ENCODE assay signal across 1 cellular context in the genomic region with DNA sequence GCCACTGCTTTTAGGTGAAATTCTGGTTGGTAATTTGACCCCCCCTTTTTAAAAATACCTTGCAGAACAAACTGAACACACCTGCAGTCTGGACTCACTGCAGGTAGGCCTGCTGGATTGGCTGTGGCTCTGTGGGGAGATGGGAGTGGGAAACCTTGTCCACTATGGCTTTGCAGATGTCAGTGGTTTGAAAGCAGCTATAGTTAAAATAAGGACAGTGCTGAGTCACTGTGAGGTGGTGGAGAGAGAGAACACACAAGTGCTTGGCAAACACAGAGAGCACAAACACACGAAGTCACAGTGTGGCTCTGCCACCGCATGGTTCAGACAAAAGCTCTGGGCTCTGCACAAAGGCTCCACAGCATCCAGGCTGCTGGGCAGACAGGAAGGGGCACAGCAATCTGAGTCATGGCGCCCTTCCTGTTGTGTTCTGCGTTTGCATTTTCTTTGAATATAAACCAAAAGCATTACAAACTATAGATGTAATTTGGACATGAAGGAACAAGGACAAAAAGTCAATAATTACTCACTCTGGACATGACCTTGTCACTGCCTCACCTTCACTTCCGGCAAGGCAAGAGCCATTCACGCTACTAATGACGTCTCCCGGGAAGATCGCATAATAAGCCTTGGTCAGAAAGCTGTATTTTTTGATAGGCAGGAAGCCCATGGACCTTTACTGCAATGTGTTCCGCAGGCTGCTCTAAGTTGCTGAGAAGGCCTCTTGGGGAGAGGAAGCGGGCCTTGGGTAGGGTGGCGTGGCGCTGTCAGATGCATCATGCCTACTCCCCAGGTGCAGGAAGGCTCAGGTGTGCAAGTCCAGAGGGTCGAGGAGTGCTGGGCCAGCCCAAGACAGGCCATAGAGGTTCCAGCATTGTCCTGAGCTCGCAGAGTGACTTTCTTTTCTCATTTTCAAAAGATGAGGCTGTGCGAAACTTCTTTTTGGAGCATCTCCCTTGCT.
TF ChIP-seq lines count a peak whose summit lies in the region.

No MANE protein-coding gene starts in this region.

TF ChIP-seq in HepG2, 621 proteins besides CTCF, POLR2A, EP300 and RAD21 (continued from another document):
- TF ChIP-seq TBL1XR1 (IDR thresholded peaks at IDR 0.05; ENCODE audit: borderline replicate concordance, low read length, partially characterized antibody), result peak; percentile 45
- TF ChIP-seq ZFP41 (CRISPR knock-in tag; IDR thresholded peaks at IDR 0.05; ENCODE audit: borderline replicate concordance), result no peak
- TF ChIP-seq, protein P1, sequence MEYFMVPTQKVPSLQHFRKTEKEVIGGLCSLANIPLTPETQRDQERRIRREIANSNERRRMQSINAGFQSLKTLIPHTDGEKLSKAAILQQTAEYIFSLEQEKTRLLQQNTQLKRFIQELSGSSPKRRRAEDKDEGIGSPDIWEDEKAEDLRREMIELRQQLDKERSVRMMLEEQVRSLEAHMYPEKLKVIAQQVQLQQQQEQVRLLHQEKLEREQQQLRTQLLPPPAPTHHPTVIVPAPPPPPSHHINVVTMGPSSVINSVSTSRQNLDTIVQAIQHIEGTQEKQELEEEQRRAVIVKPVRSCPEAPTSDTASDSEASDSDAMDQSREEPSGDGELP (IDR thresholded peaks at IDR 0.05; ENCODE audit: borderline replicate concordance, low read depth), result peak; percentile 26; the same call in 1 of the 2 replicates
- TF ChIP-seq, protein P2, sequence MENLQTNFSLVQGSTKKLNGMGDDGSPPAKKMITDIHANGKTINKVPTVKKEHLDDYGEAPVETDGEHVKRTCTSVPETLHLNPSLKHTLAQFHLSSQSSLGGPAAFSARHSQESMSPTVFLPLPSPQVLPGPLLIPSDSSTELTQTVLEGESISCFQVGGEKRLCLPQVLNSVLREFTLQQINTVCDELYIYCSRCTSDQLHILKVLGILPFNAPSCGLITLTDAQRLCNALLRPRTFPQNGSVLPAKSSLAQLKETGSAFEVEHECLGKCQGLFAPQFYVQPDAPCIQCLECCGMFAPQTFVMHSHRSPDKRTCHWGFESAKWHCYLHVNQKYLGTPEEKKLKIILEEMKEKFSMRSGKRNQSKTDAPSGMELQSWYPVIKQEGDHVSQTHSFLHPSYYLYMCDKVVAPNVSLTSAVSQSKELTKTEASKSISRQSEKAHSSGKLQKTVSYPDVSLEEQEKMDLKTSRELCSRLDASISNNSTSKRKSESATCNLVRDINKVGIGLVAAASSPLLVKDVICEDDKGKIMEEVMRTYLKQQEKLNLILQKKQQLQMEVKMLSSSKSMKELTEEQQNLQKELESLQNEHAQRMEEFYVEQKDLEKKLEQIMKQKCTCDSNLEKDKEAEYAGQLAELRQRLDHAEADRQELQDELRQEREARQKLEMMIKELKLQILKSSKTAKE (CRISPR knock-in tag; IDR thresholded peaks at IDR 0.05; ENCODE audit: borderline replicate concordance), result no peak
- no peak for TF ChIP-seq ZNF30 (CRISPR knock-in tag; IDR thresholded peaks at IDR 0.05)
- 0 out of 2 replicates have a peak, but pooled peaks have one; percentile 52 for TF ChIP-seq HOXA5 (CRISPR knock-in tag; IDR thresholded peaks at IDR 0.05)
- TF ChIP-seq KAT7 (CRISPR knock-in tag; IDR thresholded peaks at IDR 0.05; ENCODE audit: borderline replicate concordance), result no peak
- no peak for TF ChIP-seq ZSCAN21 (CRISPR knock-in tag; IDR thresholded peaks at IDR 0.05; ENCODE audit: borderline replicate concordance)
- TF ChIP-seq HOXD1 (CRISPR knock-in tag; IDR thresholded peaks at IDR 0.05), result no peak
- 0 out of 2 replicates have a peak, but pooled peaks have one; percentile 58 for TF ChIP-seq ZFX (CRISPR knock-in tag; IDR thresholded peaks at IDR 0.05; ENCODE audit: low read depth)
- TF ChIP-seq ZNF782 (CRISPR knock-in tag; IDR thresholded peaks at IDR 0.05; ENCODE audit: borderline replicate concordance), result no peak
- TF ChIP-seq, protein P3, sequence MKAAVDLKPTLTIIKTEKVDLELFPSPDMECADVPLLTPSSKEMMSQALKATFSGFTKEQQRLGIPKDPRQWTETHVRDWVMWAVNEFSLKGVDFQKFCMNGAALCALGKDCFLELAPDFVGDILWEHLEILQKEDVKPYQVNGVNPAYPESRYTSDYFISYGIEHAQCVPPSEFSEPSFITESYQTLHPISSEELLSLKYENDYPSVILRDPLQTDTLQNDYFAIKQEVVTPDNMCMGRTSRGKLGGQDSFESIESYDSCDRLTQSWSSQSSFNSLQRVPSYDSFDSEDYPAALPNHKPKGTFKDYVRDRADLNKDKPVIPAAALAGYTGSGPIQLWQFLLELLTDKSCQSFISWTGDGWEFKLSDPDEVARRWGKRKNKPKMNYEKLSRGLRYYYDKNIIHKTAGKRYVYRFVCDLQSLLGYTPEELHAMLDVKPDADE (CRISPR knock-in tag; IDR thresholded peaks at IDR 0.05), result 0 out of 2 replicates have a peak, but pooled peaks have one; percentile 24
